Comparison of ENCODE assay signal across 8 cellular contexts in the genomic region with DNA sequence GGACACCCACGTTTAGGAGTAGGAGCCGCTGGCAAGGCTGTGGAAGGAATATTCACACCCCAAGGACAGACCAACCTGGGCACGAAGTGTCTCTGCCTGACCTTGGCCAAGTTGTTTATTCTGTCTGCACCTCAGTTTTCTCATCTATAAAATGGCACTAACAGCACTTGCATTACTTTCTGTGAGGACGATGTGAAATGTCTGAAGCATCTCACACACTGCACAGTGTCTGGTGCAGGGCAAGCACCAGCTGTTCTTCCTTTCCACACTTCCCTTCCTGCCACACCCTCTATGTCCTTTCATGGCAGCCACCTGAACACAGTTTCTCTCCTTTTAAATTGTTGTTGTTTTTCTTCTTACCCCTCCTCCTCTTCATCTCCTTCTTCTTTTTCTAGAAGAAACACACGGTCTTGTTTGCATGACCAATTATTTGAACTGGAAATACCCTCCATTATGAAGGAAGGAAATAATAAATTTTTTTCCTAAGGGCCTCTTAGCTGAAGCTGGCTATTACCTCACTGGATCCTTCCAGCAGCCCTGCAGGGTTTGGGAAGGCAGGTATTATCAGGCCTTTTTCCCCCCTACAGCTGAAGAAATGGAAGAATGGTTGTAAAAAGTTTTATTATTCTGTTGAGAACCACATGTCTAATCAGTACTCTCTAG. TPM values are rescaled to one million over a fixed set of nuclear protein-coding genes. Genes with fewer than 3 reads are reported as not detected.
DNase-seq lines count a peak whose midpoint lies in the region; ATAC-seq, FAIRE-seq and TF ChIP-seq lines count a peak whose summit lies in the region.

No MANE protein-coding gene starts in this region.

- no peaks in the 10 kb centered on the region for H4K20me1 ChIP-seq in GM23248 (ENCODE audit: insufficient read depth)
- no peaks in the 10 kb centered on the region for H4K20me1 ChIP-seq in PC-3 (ENCODE audit: low read length)

- BruUV-seq in PC-3 (replicated peaks; lab: Mats Ljungman, UMichigan) = no TSS peak

- H3K4me3 ChIP-seq in GM23248 (no peak overlapping the region), PC-3 (ENCODE audit: low read length) (peak overlapping the region; percentile 29; the same call in 1 of the 2 replicates), fibroblast of villous mesenchyme (ENCODE audit: low read depth, low read length) (no peak overlapping the region), vagina (no peak overlapping the region), body of pancreas (no peak overlapping the region)

- H3K36me3 ChIP-seq in GM23248 (ENCODE audit: low read depth) = no peaks in the 10 kb centered on the region
- H3K36me3 ChIP-seq in PC-3 (ENCODE audit: low read depth, low read length) = no peaks in the 10 kb centered on the region
- no peaks in the 10 kb centered on the region for H3K36me3 ChIP-seq in vagina
- H3K36me3 ChIP-seq in body of pancreas (replicated peaks in 1 of 2; ENCODE audit: insufficient read depth in 1 of 2, low read depth in 2 of 2) = no peaks in the 10 kb centered on the region

- ATAC-seq in PC-3 (peak; percentile 39), body of pancreas (no peak)

- H3K4me1 ChIP-seq in GM23248 (ENCODE audit: insufficient read depth) = peaks cover 49% of the 10 kb centered on the region
- peaks cover 30% of the 10 kb centered on the region for H3K4me1 ChIP-seq in PC-3 (ENCODE audit: insufficient read depth, low read length)
- H3K4me1 ChIP-seq in vagina = peaks cover 60% of the 10 kb centered on the region
- peaks cover 52% of the 10 kb centered on the region for H3K4me1 ChIP-seq in body of pancreas

- CTCF ChIA-PET in PC-3 (lab: Charles Lee) = interaction anchor here (0.6 to 1.2 kb wide), 3 partner anchors 9 to 66 kb away, joined by 3 to 4 read pairs (median 4); no protein-coding TSS in a partner anchor

- H3K79me2 ChIP-seq in GM23248 (ENCODE audit: insufficient read depth) = no peaks in the 10 kb centered on the region
- no peaks in the 10 kb centered on the region for H3K79me2 ChIP-seq in PC-3 (ENCODE audit: low read length)

- in situ Hi-C loops in GM23248 (cut with MboI) = no loop called here

- H3K27ac ChIP-seq in GM23248 = peak overlapping the region; percentile 39
- peak overlapping the region; percentile 63 for H3K27ac ChIP-seq in PC-3 (ENCODE audit: low read length)
- H3K27ac ChIP-seq in vagina = peak overlapping the region; percentile 97
- H3K27ac ChIP-seq in body of pancreas = peak overlapping the region in 2 of 4 donors; percentile 12 to 31

- no peak for TF ChIP-seq CTCF in PC-3 (conservative IDR thresholded peaks at IDR 0.05; ENCODE audit: low read depth, low read length)
- no peak for TF ChIP-seq CTCF in fibroblast of villous mesenchyme (IDR thresholded peaks at IDR 0.05; ENCODE audit: insufficient read depth, low read depth, low read length)
- no peak for TF ChIP-seq CTCF in vagina (IDR thresholded peaks at IDR 0.05)
- no peak for TF ChIP-seq CTCF in body of pancreas (IDR thresholded peaks at IDR 0.05)

- H3K9ac ChIP-seq in GM23248 (peak overlapping the region; percentile 39; the same call in 1 of the 2 replicates), PC-3 (ENCODE audit: low read length) (no peak overlapping the region)

- H3K9me3 ChIP-seq in GM23248 (ENCODE audit: low read depth) (no peaks in the 10 kb centered on the region), PC-3 (ENCODE audit: low read length) (no peaks in the 10 kb centered on the region), vagina (no peaks in the 10 kb centered on the region), body of pancreas (no peaks in the 10 kb centered on the region)

- no peaks in the 10 kb centered on the region for H3K9me2 ChIP-seq in GM23248 (ENCODE audit: insufficient read depth)
- H3K9me2 ChIP-seq in PC-3 (replicated peaks; ENCODE audit: low read length) = no peaks in the 10 kb centered on the region

- peak overlapping the region; percentile 51 for H3K4me2 ChIP-seq in GM23248 (ENCODE audit: unreplicated experiment)
- peak overlapping the region; percentile 70 for H3K4me2 ChIP-seq in PC-3 (ENCODE audit: low read length)

- intact Hi-C loops in PC-3 (cut with micrococcal nuclease) (no loop called here), vagina (cut with DNase I) (loop anchor here (5.0 kb wide), 1 partner anchor 66 kb away; no protein-coding TSS in a partner anchor), body of pancreas (cut with DNase I) (loop anchor here (5.0 kb wide), 1 partner anchor 51 kb away; the partner anchor contains the start of gene CTDSP2)

- peak; percentile 74 for FAIRE-seq in GM12892 (lab: Jason Lieb, UNC)

- 37 to 40% methylated on average over 5 of the region's 5 CpGs for WGBS in GM23248 (ENCODE audit: low coverage in 1 of 2, low lambda C conversion rate in 2 of 2, missing lambda C conversion rate in 2 of 2), 2 experiments
- 39 to 50% methylated on average over 5 of the region's 5 CpGs for WGBS in body of pancreas, 2 donors

- H3K27me3 ChIP-seq in GM23248 (replicated peaks; ENCODE audit: insufficient read depth) (no peaks in the 10 kb centered on the region), PC-3 (ENCODE audit: low read length) (no peaks in the 10 kb centered on the region), vagina (no peaks in the 10 kb centered on the region), body of pancreas (no peaks in the 10 kb centered on the region)

- no peak for DNase-seq in GM12892 (ENCODE audit: insufficient read length)
- peak; percentile 15 for DNase-seq in GM23248
- DNase-seq in PC-3 = no peak
- DNase-seq in fibroblast of villous mesenchyme (ENCODE audit: low read depth) = peak; percentile 24
- no peak for DNase-seq in vagina (ENCODE audit: extremely low spot score in 2 of 2)
- DNase-seq in body of pancreas = no peak
- no peak for DNase-seq in KG1 (lab: John Stamatoyannopoulos, UW)
- DNase-seq in T1000 (lab: John Stamatoyannopoulos, UW) = no peak

- H2AFZ ChIP-seq in GM23248 (peak overlapping the region; percentile 32; the same call in 1 of the 2 replicates), PC-3 (ENCODE audit: low read length) (peak overlapping the region; percentile 52)

- POLR2A ChIA-PET in PC-3 (lab: Charles Lee; ENCODE audit: unreplicated experiment) = no interaction called here

- H3F3A ChIP-seq in GM23248 (ENCODE audit: insufficient read depth) = peaks cover 35% of the 10 kb centered on the region
- peaks cover 9% of the 10 kb centered on the region for H3F3A ChIP-seq in PC-3 (ENCODE audit: low read length, unreplicated experiment)

- no peak for TF ChIP-seq POLR2A in GM12892 (IDR thresholded peaks at IDR 0.05; ENCODE audit: low read depth, low read length)
- no peak for TF ChIP-seq POLR2A in vagina (IDR thresholded peaks at IDR 0.05)
- no peak for TF ChIP-seq POLR2A in body of pancreas (IDR thresholded peaks at IDR 0.05)

RNA-seq across cellular contexts. Expression of gene ATP23, which starts 42.9 kb away (rescaled TPM):
- polyA plus RNA-seq in GM12892 (2012; ENCODE audit: missing spikeins) = 9.5 TPM
- total RNA-seq in GM23248 (2014; rRNA removed; shearing (Covaris generic)) = 8.0 and 14.8 TPM in 2 replicates
- polyA plus RNA-seq in GM23248 (2016; fragmentation: Nextera tagmentation; extraction: Ambion mirVana) = 4.3 and 5.7 TPM in 2 replicates
- total RNA-seq in PC-3 (2014; rRNA removed) (14.7 and 19.4 TPM in 2 replicates), fibroblast of villous mesenchyme (7.1 and 9.9 TPM in 2 replicates), vagina (31.9 TPM), body of pancreas (1 to 10 TPM; 3.6 to 5.4 TPM)

RNA-seq across cellular contexts. Expression of gene CTDSP2, which starts 51.9 kb away (rescaled TPM):
- polyA plus RNA-seq in GM12892 (2012; ENCODE audit: missing spikeins) = 44.9 TPM
- 97.3 and 109 TPM in 2 replicates for total RNA-seq in GM23248 (2014; rRNA removed; shearing (Covaris generic))
- polyA plus RNA-seq in GM23248 (2016; fragmentation: Nextera tagmentation; extraction: Ambion mirVana) = 51.7 and 52.7 TPM in 2 replicates
- total RNA-seq in PC-3 (2014; rRNA removed) (37.4 and 39.4 TPM in 2 replicates), fibroblast of villous mesenchyme (64.8 and 76.0 TPM in 2 replicates), vagina (108 TPM), body of pancreas (100 to 1,000 TPM in 1 of 2 donors, 10 to 100 TPM in 1; 82.1 to 125 TPM)

Comparison
In these comparisons a context has a peak if more than half of its experiments do, and no peak if none do; other contexts are left out.
1. DNase-seq: peak in GM23248 (single experiment) and fibroblast of villous mesenchyme (single experiment); none in GM12892 (single experiment), PC-3 (single experiment), vagina (0 of 2), body of pancreas (0 of 4), KG1 (single experiment) and T1000 (single experiment).